17 cellular contexts compared by ENCODE assay signal in the genomic region with DNA sequence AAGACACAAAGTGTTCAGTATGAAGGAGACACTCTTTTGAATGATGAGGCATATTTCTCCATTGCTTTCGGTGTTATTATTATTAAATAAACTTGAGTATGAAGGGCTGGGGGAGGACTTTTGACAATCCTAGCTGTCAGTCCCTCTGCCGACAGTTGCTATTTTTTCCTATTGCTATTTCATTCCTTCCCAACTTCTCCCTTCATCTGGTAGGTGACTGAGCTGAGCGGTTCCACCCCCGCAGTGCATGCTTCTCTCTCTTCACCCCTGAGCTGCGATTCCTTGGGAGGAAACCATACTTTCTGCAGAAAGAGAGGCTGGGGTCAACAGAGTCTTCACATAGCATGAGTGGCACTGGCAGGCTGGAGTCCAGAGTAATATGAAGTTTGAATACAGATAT.
DNase-seq lines count a peak whose midpoint lies in the region; ATAC-seq lines count a peak whose summit lies in the region.
"Had no signal": no experiment of that assay in that cellular context is flagged by ENCODE, and none has a peak within 500 bp of the region (broad histone marks: within the 10 kb centered on the region; RNA-seq: fewer than 3 reads in every experiment).

No MANE protein-coding gene starts in this region.

- ATAC-seq in HG03108 (IDR thresholded peaks at IDR 0.05; ENCODE audit: unreplicated experiment), result no peak
- ATAC-seq in activated T-helper 17 cell treated with anti-CD3 and anti-CD28 coated beads, Interleukin-2, amount 50 U/mL, for 72 hours (replicated peaks), result no peak
- ATAC-seq: A549 had no signal

- peaks cover 10% of the 10 kb centered on the region for H3K27me3 Mint-ChIP-seq in activated T-helper 17 cell treated with anti-CD3 and anti-CD28 coated beads, Interleukin-2, amount 50 U/mL, for 72 hours
- H3K27me3 Mint-ChIP-seq: B cell had no signal

- H3K36me3 Mint-ChIP-seq in activated T-helper 17 cell treated with anti-CD3 and anti-CD28 coated beads, Interleukin-2, amount 50 U/mL, for 72 hours (ENCODE audit: low read depth), result no peaks in the 10 kb centered on the region
- H3K36me3 Mint-ChIP-seq: CD14-positive monocyte; CD4-positive, alpha-beta memory T cell; CD4-positive, CD25-positive, alpha-beta regulatory T cell had no signal

- H3K27ac Mint-ChIP-seq in activated T-helper 17 cell treated with anti-CD3 and anti-CD28 coated beads, Interleukin-2, amount 50 U/mL, for 72 hours, result no peak overlapping the region
- H3K27ac Mint-ChIP-seq: B cell; CD14-positive monocyte; CD4-positive, alpha-beta memory T cell; CD4-positive, CD25-positive, alpha-beta regulatory T cell; CD8-positive, alpha-beta memory T cell had no signal

- no peak overlapping the region for H3K4me3 Mint-ChIP-seq in activated T-helper 17 cell treated with anti-CD3 and anti-CD28 coated beads, Interleukin-2, amount 50 U/mL, for 72 hours
- H3K4me3 Mint-ChIP-seq: B cell; CD14-positive monocyte; CD4-positive, alpha-beta memory T cell; CD8-positive, alpha-beta memory T cell had no signal

- intact Hi-C loops in head of caudate nucleus (cut with DNase I), result no loop called here

- H3K27ac ChIP-seq in caudate nucleus (ENCODE audit: low read depth, low read length), result peak overlapping the region; percentile 58
- H3K27ac ChIP-seq: 22Rv1; A549; BLaER1 treated with 17β-estradiol and CSF1 and Interleukin-3, amounts not matched to agents 10 nM and 100 nM had no signal

- H3K9me3 Mint-ChIP-seq in activated T-helper 17 cell treated with anti-CD3 and anti-CD28 coated beads, Interleukin-2, amount 50 U/mL, for 72 hours, result no peaks in the 10 kb centered on the region
- H3K9me3 Mint-ChIP-seq: CD4-positive, CD25-positive, alpha-beta regulatory T cell; CD8-positive, alpha-beta memory T cell had no signal

- peak in 38 of 61 donors; percentile 4 to 83 (median 29) for DNase-seq in caudate nucleus (lab: John Stamatoyannopoulos, UW)
- DNase-seq in head of caudate nucleus, result peak in 41 of 42 donors; percentile 13 to 88 (median 58)
- DNase-seq in putamen (ENCODE audit: low spot score), result peak; percentile 68
- DNase-seq: AML-193; CD4-positive, alpha-beta memory T cell; CD4-positive, CD25-positive, alpha-beta regulatory T cell; CD8-positive, alpha-beta memory T cell; COR-L47; DMS79 treated with DMSO at 0.1 percent for 48 hours; GF-D8 had no signal

- no peaks in the 10 kb centered on the region for H3K4me1 Mint-ChIP-seq in activated T-helper 17 cell treated with anti-CD3 and anti-CD28 coated beads, Interleukin-2, amount 50 U/mL, for 72 hours
- H3K4me1 Mint-ChIP-seq: B cell; CD14-positive monocyte; CD4-positive, alpha-beta memory T cell; CD4-positive, CD25-positive, alpha-beta regulatory T cell; CD8-positive, alpha-beta memory T cell had no signal
